9 cellular contexts compared by ENCODE assay signal in genomic region chr5:64505769-64506566, GRCh38. TPM values are rescaled to one million over a fixed set of nuclear protein-coding genes. Genes with fewer than 3 reads are reported as not detected.
DNase-seq lines count a peak whose midpoint lies in the region; TF ChIP-seq lines count a peak whose summit lies in the region.
"Had no signal": no experiment of that assay in that cellular context is flagged by ENCODE, and none has a peak within 500 bp of the region (broad histone marks: within the 10 kb centered on the region; RNA-seq: fewer than 3 reads in every experiment).

TSS of gene RGS7BP (plus strand) at chr5:64506015. CDS start at chr5:64506625, 610 bp downstream.

- peaks cover 17% of the 10 kb centered on the region for H3K4me1 ChIP-seq in iPS-20b (ENCODE audit: insufficient read depth, low read length)
- H3K4me1 ChIP-seq in skeletal muscle satellite cell (ENCODE audit: control insufficient read depth, insufficient read depth, low read length): no peaks in the 10 kb centered on the region

- H3K36me3 ChIP-seq in brain microvascular endothelial cell (replicated peaks) (no peaks in the 10 kb centered on the region), iPS-20b (ENCODE audit: insufficient read depth, low read depth, low read length) (no peaks in the 10 kb centered on the region), skeletal muscle satellite cell (ENCODE audit: insufficient read depth, low read length) (no peaks in the 10 kb centered on the region)

- H3K27me3 ChIP-seq in brain microvascular endothelial cell (replicated peaks) (peaks cover 12% of the 10 kb centered on the region), iPS-20b (ENCODE audit: insufficient read depth, low read length) (peaks cover 68% of the 10 kb centered on the region), skeletal muscle satellite cell (ENCODE audit: control insufficient read depth, insufficient read depth, low read length) (peaks cover 77% of the 10 kb centered on the region)

- H3K9me3 ChIP-seq in iPS-20b (ENCODE audit: insufficient read depth, low read depth, low read length) (no peaks in the 10 kb centered on the region), skeletal muscle satellite cell (replicated peaks; ENCODE audit: low read length) (no peaks in the 10 kb centered on the region)

- H3K27ac ChIP-seq in brain microvascular endothelial cell (no peak within 1 kb of the TSS), iPS-20b (ENCODE audit: low read length) (no peak within 1 kb of the TSS)

- DNase-seq in DMS79 treated with DMSO at 0.1 percent for 48 hours (lab: John Stamatoyannopoulos, UW) (peak; percentile 6), NCI-H1092 (lab: John Stamatoyannopoulos, UW) (peak; percentile 1), brain microvascular endothelial cell (peak; percentile 24), OCI-M1 (lab: John Stamatoyannopoulos, UW) (no peak), NCI-H446 treated with DMSO at 0.1 percent for 48 hours (lab: John Stamatoyannopoulos, UW) (no peak)
- no peak for DNase-seq in NK-92 treated with Interleukin-12 subunit alpha and Interleukin-12 subunit beta, amount 100 ng/mL, for 24 hours (lab: John Stamatoyannopoulos, UW)

- no peak for TF ChIP-seq CTCF in brain microvascular endothelial cell (IDR thresholded peaks at IDR 0.05; ENCODE audit: low read depth, low read length, missing control alignments)

- H3K4me3 ChIP-seq in brain microvascular endothelial cell (ENCODE audit: low read depth, low read length): peak within 1 kb of the TSS; percentile 53
- H3K4me3 ChIP-seq in iPS-20b (ENCODE audit: low read length): peak within 1 kb of the TSS; percentile 94
- peak within 1 kb of the TSS; percentile 72 for H3K4me3 ChIP-seq in skeletal muscle satellite cell (ENCODE audit: low read length)

- H3K9ac ChIP-seq in iPS-20b (ENCODE audit: low read depth, low read length) (peak within 1 kb of the TSS; percentile 81; the same call in 1 of the 2 replicates), skeletal muscle satellite cell (ENCODE audit: low read depth, low read length) (no peak within 1 kb of the TSS)

- H3K4me2 ChIP-seq in skeletal muscle satellite cell (ENCODE audit: low read length): peak within 1 kb of the TSS; percentile 96

- in situ Hi-C loops in brain microvascular endothelial cell (cut with HindIII; ENCODE audit: low pct_ligation_motif_present, low sequenced_read_pairs): no loop called here

RNA-seq across cellular contexts. Expression of gene RGS7BP, which starts in this region (rescaled TPM):
- not detected in 2 replicates for total RNA-seq in skeletal muscle satellite cell (2012; rRNA removed)
- total RNA-seq: HT1080 had no signal

Comparison
In these comparisons a context has a peak if more than half of its experiments do, and no peak if none do; other contexts are left out.
1. DNase-seq: peak in DMS79 treated with DMSO at 0.1 percent for 48 hours (single experiment), NCI-H1092 (single experiment) and brain microvascular endothelial cell (single experiment); none in NK-92 treated with Interleukin-12 subunit alpha and Interleukin-12 subunit beta, amount 100 ng/mL, for 24 hours (single experiment), OCI-M1 (single experiment) and NCI-H446 treated with DMSO at 0.1 percent for 48 hours (single experiment).
2. Peak in every context shown above with its lines, with median percentiles within 50 percentile points of each other: H3K4me3 ChIP-seq.